15 cellular contexts compared by ENCODE assay signal in genomic region chr15:70558406-70559222, GRCh38.
DNase-seq lines count a peak whose midpoint lies in the region; ATAC-seq, FAIRE-seq and TF ChIP-seq lines count a peak whose summit lies in the region.
"Had no signal": no experiment of that assay in that cellular context is flagged by ENCODE, and none has a peak within 500 bp of the region (broad histone marks: within the 10 kb centered on the region; RNA-seq: fewer than 3 reads in every experiment).

No MANE protein-coding gene starts in this region.

- DNase-seq in CD4-positive, alpha-beta T cell: no peak
- no peak for DNase-seq in HTR-8/SVneo (ENCODE audit: insufficient read length, low spot score)
- peak; percentile 14 for DNase-seq in coronary artery (ENCODE audit: low spot score)
- no peak for DNase-seq in neuronal stem cell (ENCODE audit: low spot score)
- no peak for DNase-seq in NCI-H748 treated with DMSO at 0.1 percent for 48 hours (lab: John Stamatoyannopoulos, UW)
- DNase-seq in GM19238 (ENCODE audit: insufficient read length, low spot score): no peak
- no peak for DNase-seq in cerebellar cortex (ENCODE audit: low spot score)
- no peak for DNase-seq in activated CD4-positive, alpha-beta memory T cell treated with anti-CD3 and anti-CD28 coated beads, Interleukin-2, amount 10 ng/mL, durations not matched to agents 7 days and 5 days
- DNase-seq: cerebellar nuclear complex, DMS79 treated with DMSO at 0.1 percent for 48 hours, mesendoderm, NCI-H1105 treated with DMSO at 0.1 percent for 48 hours, NCI-H226, uterus had no signal

- peak overlapping the region; percentile 21 for H2BK120ac ChIP-seq in neuronal stem cell (ENCODE audit: low read depth, low read length)

- H2BK5ac ChIP-seq in neuronal stem cell (ENCODE audit: low read length): no peak overlapping the region

- no peak overlapping the region for H3K27ac Mint-ChIP-seq in CD4-positive, alpha-beta T cell
- H3K27ac Mint-ChIP-seq in activated CD4-positive, alpha-beta memory T cell treated with anti-CD3 and anti-CD28 coated beads, Interleukin-2, amount 10 ng/mL, durations not matched to agents 7 days and 5 days: no peak overlapping the region
- H3K27ac Mint-ChIP-seq: stimulated activated memory B cell treated with anti-CD40 and anti-IgM and Interleukin-4, amounts not matched to agents 10 μg/mL and 1 μg/mL and 100 μg/mL, for 72 hours had no signal

- H3K9me3 ChIP-seq in CD4-positive, alpha-beta T cell (ENCODE audit: control insufficient read depth, low read length): no peaks in the 10 kb centered on the region
- H3K9me3 ChIP-seq in neuronal stem cell (replicated peaks in 1 of 2; ENCODE audit: control insufficient read depth in 2 of 2, insufficient read depth in 1 of 2, low read depth in 1 of 2, low read length in 2 of 2): peaks cover 0 to 5% of the 10 kb centered on the region in 2 donors
- H3K9me3 ChIP-seq: uterus had no signal

- no peaks in the 10 kb centered on the region for H3K27me3 Mint-ChIP-seq in CD4-positive, alpha-beta T cell
- H3K27me3 Mint-ChIP-seq in activated CD4-positive, alpha-beta memory T cell treated with anti-CD3 and anti-CD28 coated beads, Interleukin-2, amount 10 ng/mL, durations not matched to agents 7 days and 5 days: peaks cover 19% of the 10 kb centered on the region

- H3K14ac ChIP-seq in neuronal stem cell (ENCODE audit: low read length): peak overlapping the region; percentile 98

- H3K4me3 ChIP-seq in coronary artery (peak overlapping the region; percentile 28), neuronal stem cell (ENCODE audit: low read length in 2 of 2) (peak overlapping the region in 1 of 2 donors; percentile 68)
- H3K4me3 ChIP-seq: uterus had no signal

- no peak overlapping the region for H3K4me3 Mint-ChIP-seq in CD4-positive, alpha-beta T cell
- no peak overlapping the region for H3K4me3 Mint-ChIP-seq in activated CD4-positive, alpha-beta memory T cell treated with anti-CD3 and anti-CD28 coated beads, Interleukin-2, amount 10 ng/mL, durations not matched to agents 7 days and 5 days
- H3K4me3 Mint-ChIP-seq: stimulated activated memory B cell treated with anti-CD40 and anti-IgM and Interleukin-4, amounts not matched to agents 10 μg/mL and 1 μg/mL and 100 μg/mL, for 72 hours had no signal

- H2BK15ac ChIP-seq in neuronal stem cell (ENCODE audit: low read length): peak overlapping the region; percentile 51

- peak overlapping the region; percentile 26 for H3K27ac ChIP-seq in CD4-positive, alpha-beta T cell (ENCODE audit: low read depth, low read length)
- H3K27ac ChIP-seq in coronary artery (no peak overlapping the region), neuronal stem cell (replicated peaks; ENCODE audit: low read length) (no peak overlapping the region)
- H3K27ac ChIP-seq: uterus had no signal

- peak overlapping the region; percentile 3 for H2AFZ ChIP-seq in neuronal stem cell (ENCODE audit: low read length)

- intact Hi-C loops in CD4-positive, alpha-beta T cell (cut with DNase I, micrococcal nuclease): loop anchor here (1.0 to 10.0 kb wide), 6 partner anchors 23 to 1091 kb away; no protein-coding TSS in a partner anchor

- no peak overlapping the region for H3K4me2 ChIP-seq in neuronal stem cell (ENCODE audit: insufficient read depth, low read length, poor library complexity, severe bottlenecking)

- peak overlapping the region; percentile 89 for H4K91ac ChIP-seq in neuronal stem cell (ENCODE audit: low read depth, low read length, poor library complexity)

- peak overlapping the region; percentile 63 for H3K9ac ChIP-seq in neuronal stem cell (ENCODE audit: low read depth, low read length, poor library complexity)

- peak overlapping the region; percentile 60 for H3K18ac ChIP-seq in neuronal stem cell (ENCODE audit: low read length)

- FAIRE-seq in HTR-8/SVneo (lab: Jason Lieb, UNC): peak; percentile 99

- H3K4ac ChIP-seq in neuronal stem cell (ENCODE audit: low read length): peak overlapping the region; percentile 80

- no peak for ATAC-seq in CD4-positive, alpha-beta T cell (ENCODE audit: poor library complexity)

- POLR2A ChIA-PET in CD4-positive, alpha-beta T cell (lab: Charles Lee): interaction anchor here (0.7 to 6.5 kb wide), 11 partner anchors 7 to 1106 kb away, joined by 3 to 83 read pairs (median 4); partner anchors contain the start of genes RPLP1 and TLE3
- POLR2A ChIA-PET in activated CD4-positive, alpha-beta memory T cell treated with anti-CD3 and anti-CD28 coated beads, Interleukin-2, amount 10 ng/mL, durations not matched to agents 7 days and 5 days (lab: Charles Lee): interaction anchor here (2.2 kb wide), 1 partner anchor 24 kb away, joined by 9 read pairs; no protein-coding TSS in a partner anchor

- CTCF ChIA-PET in CD4-positive, alpha-beta T cell (lab: Charles Lee): interaction anchor here (1.3 to 1.4 kb wide), 2 partner anchors 71 to 92 kb away, joined by 3 to 4 read pairs; no protein-coding TSS in a partner anchor
- CTCF ChIA-PET in activated CD4-positive, alpha-beta memory T cell treated with anti-CD3 and anti-CD28 coated beads, Interleukin-2, amount 10 ng/mL, durations not matched to agents 7 days and 5 days (lab: Charles Lee): interaction anchor here (0.8 kb wide), 1 partner anchor 73 kb away, joined by 3 read pairs; no protein-coding TSS in a partner anchor

- H3K36me3 ChIP-seq in neuronal stem cell (replicated peaks in 1 of 2; ENCODE audit: control insufficient read depth in 2 of 2, insufficient read depth in 2 of 2, low read length in 2 of 2): peaks cover 0 to 3% of the 10 kb centered on the region in 2 donors
- H3K36me3 ChIP-seq: uterus had no signal

- peak overlapping the region; percentile 53 for H2BK12ac ChIP-seq in neuronal stem cell (ENCODE audit: low read length)

- H3K4me1 Mint-ChIP-seq in CD4-positive, alpha-beta T cell (ENCODE audit: low read depth): peaks cover 4% of the 10 kb centered on the region
- no peaks in the 10 kb centered on the region for H3K4me1 Mint-ChIP-seq in activated CD4-positive, alpha-beta memory T cell treated with anti-CD3 and anti-CD28 coated beads, Interleukin-2, amount 10 ng/mL, durations not matched to agents 7 days and 5 days
- H3K4me1 Mint-ChIP-seq: stimulated activated memory B cell treated with anti-CD40 and anti-IgM and Interleukin-4, amounts not matched to agents 10 μg/mL and 1 μg/mL and 100 μg/mL, for 72 hours had no signal

- no peak for TF ChIP-seq CTCF in CD4-positive, alpha-beta T cell (IDR thresholded peaks at IDR 0.05)
- no peak for TF ChIP-seq CTCF in coronary artery (IDR thresholded peaks at IDR 0.05)

- peaks cover 4% of the 10 kb centered on the region for H3K79me1 ChIP-seq in neuronal stem cell (ENCODE audit: low read depth, low read length)

- peak overlapping the region; percentile 48 for H2AK5ac ChIP-seq in neuronal stem cell (ENCODE audit: low read depth, low read length)

- 100% methylated on average over 1 of the region's 10 CpGs; no CpG with 5 or more reads in 1 of the 2 donors for WGBS in neuronal stem cell (ENCODE audit: extremely low coverage in 2 of 2, insufficient read length in 2 of 2, insufficient replicate concordance in 1 of 2), 2 donors

- H4K8ac ChIP-seq in neuronal stem cell (ENCODE audit: low read depth, low read length): peak overlapping the region; percentile 77

- peaks cover 0 to 14% of the 10 kb centered on the region in 2 donors for H3K4me1 ChIP-seq in neuronal stem cell (ENCODE audit: control insufficient read depth in 2 of 2, insufficient read depth in 1 of 2, low read depth in 1 of 2, low read length in 2 of 2)
- H3K4me1 ChIP-seq: uterus had no signal

- no peaks in the 10 kb centered on the region for H3K9me3 Mint-ChIP-seq in CD4-positive, alpha-beta T cell
- no peaks in the 10 kb centered on the region for H3K9me3 Mint-ChIP-seq in activated CD4-positive, alpha-beta memory T cell treated with anti-CD3 and anti-CD28 coated beads, Interleukin-2, amount 10 ng/mL, durations not matched to agents 7 days and 5 days
- H3K9me3 Mint-ChIP-seq: stimulated activated memory B cell treated with anti-CD40 and anti-IgM and Interleukin-4, amounts not matched to agents 10 μg/mL and 1 μg/mL and 100 μg/mL, for 72 hours had no signal

- peak overlapping the region; percentile 40 for H3K23ac ChIP-seq in neuronal stem cell (ENCODE audit: low read depth, low read length, poor library complexity)

- H3K36me3 Mint-ChIP-seq in CD4-positive, alpha-beta T cell (ENCODE audit: low read depth): no peaks in the 10 kb centered on the region
- no peaks in the 10 kb centered on the region for H3K36me3 Mint-ChIP-seq in activated CD4-positive, alpha-beta memory T cell treated with anti-CD3 and anti-CD28 coated beads, Interleukin-2, amount 10 ng/mL, durations not matched to agents 7 days and 5 days (ENCODE audit: low read depth)
- H3K36me3 Mint-ChIP-seq: stimulated activated memory B cell treated with anti-CD40 and anti-IgM and Interleukin-4, amounts not matched to agents 10 μg/mL and 1 μg/mL and 100 μg/mL, for 72 hours had no signal

- no peaks in the 10 kb centered on the region for H3K27me3 ChIP-seq in CD4-positive, alpha-beta T cell (ENCODE audit: control insufficient read depth, insufficient read depth, low read length)
- H3K27me3 ChIP-seq in neuronal stem cell (ENCODE audit: control insufficient read depth in 3 of 3, insufficient read depth in 3 of 3, low read depth in 1 of 3, low read length in 3 of 3): peaks cover 0 to 7% (median 0%) of the 10 kb centered on the region in 3 experiments
- H3K27me3 ChIP-seq: uterus had no signal
